ENCODE assay signal across 1 cellular context in the genomic region with DNA sequence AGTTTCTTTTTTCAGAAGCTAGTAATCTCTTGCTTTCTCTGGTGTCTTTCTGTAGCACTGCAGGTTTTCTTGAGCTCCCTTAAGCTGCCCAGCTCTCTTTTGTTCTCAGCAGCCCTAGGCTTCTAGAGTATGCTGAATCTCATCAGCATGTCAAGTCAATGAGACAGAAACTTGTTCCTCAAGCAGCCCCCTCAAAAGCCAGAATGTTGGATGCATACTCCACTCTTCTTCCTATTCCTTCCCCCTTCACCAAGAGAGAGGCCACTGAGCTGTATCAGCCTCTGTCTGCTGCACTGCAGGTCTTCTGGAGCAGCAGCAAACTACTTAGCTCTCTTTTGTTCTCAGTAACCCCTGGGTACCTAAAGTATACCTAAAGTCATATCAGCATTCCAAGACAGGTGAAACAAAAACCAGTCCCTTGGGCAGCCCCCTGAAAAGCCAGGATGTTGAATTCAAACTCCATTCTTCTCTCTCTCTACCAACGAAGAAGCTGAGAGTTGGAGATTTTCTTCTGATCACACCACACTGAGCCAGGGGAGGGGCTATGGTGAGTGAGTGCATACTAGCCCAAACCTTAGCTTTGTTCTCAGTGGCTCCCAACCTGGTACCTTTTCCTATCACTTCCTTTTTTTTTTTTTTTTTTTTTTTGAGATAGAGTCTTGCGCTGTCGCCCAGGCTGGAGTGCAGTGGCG.
TF ChIP-seq lines count a peak whose summit lies in the region.

No MANE protein-coding gene starts in this region.

TF ChIP-seq in K562, 482 proteins besides CTCF, POLR2A, EP300 and RAD21:
- no peak for TF ChIP-seq HNRNPUL1 (IDR thresholded peaks at IDR 0.05; ENCODE audit: low read length)
- TF ChIP-seq, protein P1, sequence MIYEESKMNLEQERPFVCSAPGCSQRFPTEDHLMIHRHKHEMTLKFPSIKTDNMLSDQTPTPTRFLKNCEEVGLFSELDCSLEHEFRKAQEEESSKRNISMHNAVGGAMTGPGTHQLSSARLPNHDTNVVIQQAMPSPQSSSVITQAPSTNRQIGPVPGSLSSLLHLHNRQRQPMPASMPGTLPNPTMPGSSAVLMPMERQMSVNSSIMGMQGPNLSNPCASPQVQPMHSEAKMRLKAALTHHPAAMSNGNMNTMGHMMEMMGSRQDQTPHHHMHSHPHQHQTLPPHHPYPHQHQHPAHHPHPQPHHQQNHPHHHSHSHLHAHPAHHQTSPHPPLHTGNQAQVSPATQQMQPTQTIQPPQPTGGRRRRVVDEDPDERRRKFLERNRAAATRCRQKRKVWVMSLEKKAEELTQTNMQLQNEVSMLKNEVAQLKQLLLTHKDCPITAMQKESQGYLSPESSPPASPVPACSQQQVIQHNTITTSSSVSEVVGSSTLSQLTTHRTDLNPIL (CRISPR knock-in tag; IDR thresholded peaks at IDR 0.05), result no peak
- TF ChIP-seq KAT2B (IDR thresholded peaks at IDR 0.05; ENCODE audit: low read depth, low read length), result no peak
- no peak for TF ChIP-seq ZNF12 (CRISPR knock-in tag; IDR thresholded peaks at IDR 0.05)
- TF ChIP-seq EHMT2 (IDR thresholded peaks at IDR 0.05), result no peak
- TF ChIP-seq COPS2 (conservative IDR thresholded peaks at IDR 0.05), result no peak
- TF ChIP-seq ATF7 (IDR thresholded peaks at IDR 0.05), result no peak
- TF ChIP-seq CTBP1 (IDR thresholded peaks at IDR 0.05; ENCODE audit: borderline replicate concordance), result no peak
- no peak for TF ChIP-seq ZNF766 (CRISPR knock-in tag; conservative IDR thresholded peaks at IDR 0.05)
- TF ChIP-seq, protein P2, sequence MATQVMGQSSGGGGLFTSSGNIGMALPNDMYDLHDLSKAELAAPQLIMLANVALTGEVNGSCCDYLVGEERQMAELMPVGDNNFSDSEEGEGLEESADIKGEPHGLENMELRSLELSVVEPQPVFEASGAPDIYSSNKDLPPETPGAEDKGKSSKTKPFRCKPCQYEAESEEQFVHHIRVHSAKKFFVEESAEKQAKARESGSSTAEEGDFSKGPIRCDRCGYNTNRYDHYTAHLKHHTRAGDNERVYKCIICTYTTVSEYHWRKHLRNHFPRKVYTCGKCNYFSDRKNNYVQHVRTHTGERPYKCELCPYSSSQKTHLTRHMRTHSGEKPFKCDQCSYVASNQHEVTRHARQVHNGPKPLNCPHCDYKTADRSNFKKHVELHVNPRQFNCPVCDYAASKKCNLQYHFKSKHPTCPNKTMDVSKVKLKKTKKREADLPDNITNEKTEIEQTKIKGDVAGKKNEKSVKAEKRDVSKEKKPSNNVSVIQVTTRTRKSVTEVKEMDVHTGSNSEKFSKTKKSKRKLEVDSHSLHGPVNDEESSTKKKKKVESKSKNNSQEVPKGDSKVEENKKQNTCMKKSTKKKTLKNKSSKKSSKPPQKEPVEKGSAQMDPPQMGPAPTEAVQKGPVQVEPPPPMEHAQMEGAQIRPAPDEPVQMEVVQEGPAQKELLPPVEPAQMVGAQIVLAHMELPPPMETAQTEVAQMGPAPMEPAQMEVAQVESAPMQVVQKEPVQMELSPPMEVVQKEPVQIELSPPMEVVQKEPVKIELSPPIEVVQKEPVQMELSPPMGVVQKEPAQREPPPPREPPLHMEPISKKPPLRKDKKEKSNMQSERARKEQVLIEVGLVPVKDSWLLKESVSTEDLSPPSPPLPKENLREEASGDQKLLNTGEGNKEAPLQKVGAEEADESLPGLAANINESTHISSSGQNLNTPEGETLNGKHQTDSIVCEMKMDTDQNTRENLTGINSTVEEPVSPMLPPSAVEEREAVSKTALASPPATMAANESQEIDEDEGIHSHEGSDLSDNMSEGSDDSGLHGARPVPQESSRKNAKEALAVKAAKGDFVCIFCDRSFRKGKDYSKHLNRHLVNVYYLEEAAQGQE (CRISPR knock-in tag; IDR thresholded peaks at IDR 0.05; ENCODE audit: low read depth), result no peak
- TF ChIP-seq POLR2B (IDR thresholded peaks at IDR 0.05; ENCODE audit: low read depth, partially characterized antibody), result no peak
- no peak for TF ChIP-seq AFF1 (IDR thresholded peaks at IDR 0.05; ENCODE audit: low read depth in 1 of 2, partially characterized antibody in 2 of 2)
- TF ChIP-seq, protein P3, sequence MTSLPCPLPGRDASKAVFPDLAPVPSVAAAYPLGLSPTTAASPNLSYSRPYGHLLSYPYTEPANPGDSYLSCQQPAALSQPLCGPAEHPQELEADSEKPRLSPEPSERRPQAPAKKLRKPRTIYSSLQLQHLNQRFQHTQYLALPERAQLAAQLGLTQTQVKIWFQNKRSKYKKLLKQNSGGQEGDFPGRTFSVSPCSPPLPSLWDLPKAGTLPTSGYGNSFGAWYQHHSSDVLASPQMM (CRISPR knock-in tag; IDR thresholded peaks at IDR 0.05), result no peak
- no peak for TF ChIP-seq ATF3 (IDR thresholded peaks at IDR 0.05)
- no peak for TF ChIP-seq ATF3 (CRISPR knock-in tag; conservative IDR thresholded peaks at IDR 0.05)
- TF ChIP-seq SREBF2 (CRISPR knock-in tag; IDR thresholded peaks at IDR 0.05), result no peak
- TF ChIP-seq, protein P4, sequence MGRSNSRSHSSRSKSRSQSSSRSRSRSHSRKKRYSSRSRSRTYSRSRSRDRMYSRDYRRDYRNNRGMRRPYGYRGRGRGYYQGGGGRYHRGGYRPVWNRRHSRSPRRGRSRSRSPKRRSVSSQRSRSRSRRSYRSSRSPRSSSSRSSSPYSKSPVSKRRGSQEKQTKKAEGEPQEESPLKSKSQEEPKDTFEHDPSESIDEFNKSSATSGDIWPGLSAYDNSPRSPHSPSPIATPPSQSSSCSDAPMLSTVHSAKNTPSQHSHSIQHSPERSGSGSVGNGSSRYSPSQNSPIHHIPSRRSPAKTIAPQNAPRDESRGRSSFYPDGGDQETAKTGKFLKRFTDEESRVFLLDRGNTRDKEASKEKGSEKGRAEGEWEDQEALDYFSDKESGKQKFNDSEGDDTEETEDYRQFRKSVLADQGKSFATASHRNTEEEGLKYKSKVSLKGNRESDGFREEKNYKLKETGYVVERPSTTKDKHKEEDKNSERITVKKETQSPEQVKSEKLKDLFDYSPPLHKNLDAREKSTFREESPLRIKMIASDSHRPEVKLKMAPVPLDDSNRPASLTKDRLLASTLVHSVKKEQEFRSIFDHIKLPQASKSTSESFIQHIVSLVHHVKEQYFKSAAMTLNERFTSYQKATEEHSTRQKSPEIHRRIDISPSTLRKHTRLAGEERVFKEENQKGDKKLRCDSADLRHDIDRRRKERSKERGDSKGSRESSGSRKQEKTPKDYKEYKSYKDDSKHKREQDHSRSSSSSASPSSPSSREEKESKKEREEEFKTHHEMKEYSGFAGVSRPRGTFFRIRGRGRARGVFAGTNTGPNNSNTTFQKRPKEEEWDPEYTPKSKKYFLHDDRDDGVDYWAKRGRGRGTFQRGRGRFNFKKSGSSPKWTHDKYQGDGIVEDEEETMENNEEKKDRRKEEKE (IDR thresholded peaks at IDR 0.05; ENCODE audit: borderline replicate concordance in 1 of 2, control insufficient read depth in 1 of 2, low read depth in 2 of 2, low read length in 1 of 2), result no peak
